ENCODE assay signal across 13 cellular contexts in genomic region chr10:79018591-79019011, GRCh38. TPM values are rescaled to one million over a fixed set of nuclear protein-coding genes. Genes with fewer than 3 reads are reported as not detected.
DNase-seq lines count a peak whose midpoint lies in the region; ATAC-seq, FAIRE-seq and TF ChIP-seq lines count a peak whose summit lies in the region.
"Had no signal": no experiment of that assay in that cellular context is flagged by ENCODE, and none has a peak within 500 bp of the region (broad histone marks: within the 10 kb centered on the region; RNA-seq: fewer than 3 reads in every experiment).

No MANE protein-coding gene starts in this region.

- DNase-seq in A172 (ENCODE audit: low spot score) (peak; percentile 24), HTR-8/SVneo (ENCODE audit: insufficient read length, low spot score) (peak; percentile 31), MCF 10A (ENCODE audit: unreplicated experiment) (peak; percentile 87), keratinocyte (ENCODE audit: low read depth, low spot score) (peak; percentile 65)
- no peak for DNase-seq in activated T-cell treated with anti-CD3 and anti-CD28 coated beads, Interleukin-2, amount 50 U/mL, for 4 hours
- DNase-seq in stimulated activated CD4-positive, alpha-beta T cell treated with anti-CD3 and anti-CD28 coated beads, Interleukin-15, amount 100 ng/mL, for 24 hours, result no peak
- DNase-seq: NCI-H82; stimulated activated naive B cell treated with anti-CD40 and anti-IgM and Interleukin-4, amounts not matched to agents 10 μg/mL and 1 μg/mL and 100 μg/mL, for 72 hours had no signal

- H2AFZ ChIP-seq in keratinocyte (ENCODE audit: control insufficient read depth, low read length), result no peak overlapping the region

- ATAC-seq in HG03196 (IDR thresholded peaks at IDR 0.05; ENCODE audit: unreplicated experiment) (no peak), GM18498 (IDR thresholded peaks at IDR 0.05; ENCODE audit: unreplicated experiment) (no peak)
- no peak for ATAC-seq in activated T-cell treated with anti-CD3 and anti-CD28 coated beads, Interleukin-2, amount 50 U/mL, for 4 hours
- ATAC-seq: stimulated activated naive B cell treated with anti-CD40 and anti-IgM and Interleukin-4, amounts not matched to agents 10 μg/mL and 1 μg/mL and 100 μg/mL, for 72 hours had no signal

- CTCF ChIA-PET in MCF 10A (lab: Yijun Ruan, JAX), result interaction anchor here (0.6 to 1.5 kb wide), 6 partner anchors 11 to 594 kb away, joined by 3 read pairs; no protein-coding TSS in a partner anchor

- no peaks in the 10 kb centered on the region for H3K36me3 ChIP-seq in keratinocyte (ENCODE audit: control insufficient read depth in 2 of 2, extremely low read depth in 1 of 2, insufficient read depth in 2 of 2, low read length in 2 of 2)
- H3K36me3 ChIP-seq: BLaER1 had no signal

- H3K9ac ChIP-seq in keratinocyte (ENCODE audit: control insufficient read depth, extremely low read depth, insufficient read depth, low read length), result no peak overlapping the region
- H3K9ac ChIP-seq: BLaER1 had no signal

- no peak overlapping the region for H3K4me3 Mint-ChIP-seq in MCF 10A (ENCODE audit: unreplicated experiment)
- no peak overlapping the region for H3K4me3 Mint-ChIP-seq in activated T-cell treated with anti-CD3 and anti-CD28 coated beads, Interleukin-2, amount 50 U/mL, for 4 hours
- H3K4me3 Mint-ChIP-seq: nephron; stimulated activated naive B cell treated with anti-CD40 and anti-IgM and Interleukin-4, amounts not matched to agents 10 μg/mL and 1 μg/mL and 100 μg/mL, for 72 hours; T-helper 1 cell treated with Interleukin-12 subunit alpha and Interleukin-12 subunit beta and Interleukin-4 antibody, amounts not matched to agents 30 μg/mL and 1 μg/mL, for 36 hours had no signal

- H3K9me3 Mint-ChIP-seq in MCF 10A (ENCODE audit: unreplicated experiment), result no peaks in the 10 kb centered on the region
- H3K9me3 Mint-ChIP-seq in activated T-cell treated with anti-CD3 and anti-CD28 coated beads, Interleukin-2, amount 50 U/mL, for 4 hours, result no peaks in the 10 kb centered on the region
- H3K9me3 Mint-ChIP-seq: T-helper 1 cell treated with Interleukin-12 subunit alpha and Interleukin-12 subunit beta and Interleukin-4 antibody, amounts not matched to agents 30 μg/mL and 1 μg/mL, for 36 hours had no signal

- H3K9me1 ChIP-seq in keratinocyte (ENCODE audit: control insufficient read depth, extremely low read depth, insufficient read depth, low read length), result no peaks in the 10 kb centered on the region

- peaks cover 14% of the 10 kb centered on the region for H3K4me1 Mint-ChIP-seq in MCF 10A (ENCODE audit: insufficient read depth, unreplicated experiment)
- peaks cover under 1% of the 10 kb centered on the region for H3K4me1 Mint-ChIP-seq in activated T-cell treated with anti-CD3 and anti-CD28 coated beads, Interleukin-2, amount 50 U/mL, for 4 hours (ENCODE audit: low read depth)

- TF ChIP-seq CTCF in MCF 10A (IDR thresholded peaks at IDR 0.05; ENCODE audit: unreplicated experiment), result no peak
- TF ChIP-seq CTCF in keratinocyte (optimal IDR thresholded peaks at IDR 0.05 in 1 of 3, IDR thresholded peaks at IDR 0.05 in 1 of 3, conservative IDR thresholded peaks at IDR 0.05 in 1 of 3; ENCODE audit: extremely low read depth in 1 of 3, insufficient read depth in 2 of 3, low read length in 3 of 3), result no peak

- no peaks in the 10 kb centered on the region for H3K36me3 Mint-ChIP-seq in MCF 10A (ENCODE audit: insufficient read depth, unreplicated experiment)
- no peaks in the 10 kb centered on the region for H3K36me3 Mint-ChIP-seq in activated T-cell treated with anti-CD3 and anti-CD28 coated beads, Interleukin-2, amount 50 U/mL, for 4 hours (ENCODE audit: insufficient read depth)

- H3K4me2 ChIP-seq in keratinocyte (ENCODE audit: control insufficient read depth, extremely low read depth, insufficient read depth, low read depth, low read length), result peak overlapping the region; percentile 30
- H3K4me2 ChIP-seq: BLaER1 had no signal

- dilution Hi-C loops in keratinocyte (cut with MboI; ENCODE audit: extremely low pct_ligation_motif_present, low sequenced_read_pairs), result no loop called here

- H3K4me1 ChIP-seq in keratinocyte (ENCODE audit: control insufficient read depth, extremely low read depth, insufficient read depth, low read length), result peaks cover 11% of the 10 kb centered on the region

- intact Hi-C loops in MCF 10A (cut with micrococcal nuclease), result no loop called here

- POLR2A ChIA-PET in MCF 10A (lab: Yijun Ruan, JAX), result interaction anchor here (0.6 to 2.4 kb wide), 7 partner anchors 9 to 262 kb away, joined by 3 to 11 read pairs (median 3); no protein-coding TSS in a partner anchor

- H3K79me2 ChIP-seq in keratinocyte (ENCODE audit: control insufficient read depth, insufficient read depth, low read length), result no peaks in the 10 kb centered on the region

- no peaks in the 10 kb centered on the region for H3K27me3 Mint-ChIP-seq in MCF 10A (ENCODE audit: insufficient read depth, unreplicated experiment)
- no peaks in the 10 kb centered on the region for H3K27me3 Mint-ChIP-seq in activated T-cell treated with anti-CD3 and anti-CD28 coated beads, Interleukin-2, amount 50 U/mL, for 4 hours (ENCODE audit: low read depth)

- no TSS peak for BruUV-seq in MCF 10A (replicated peaks; lab: Mats Ljungman, UMichigan)

- no peaks in the 10 kb centered on the region for H3K9me3 ChIP-seq in keratinocyte (ENCODE audit: control insufficient read depth, low read depth, low read length)
- H3K9me3 ChIP-seq: BLaER1 had no signal

- H3K27ac ChIP-seq in keratinocyte (ENCODE audit: control insufficient read depth, insufficient read depth, low read length), result peak overlapping the region; percentile 44
- H3K27ac ChIP-seq: BLaER1 had no signal

- H4K20me1 ChIP-seq in keratinocyte (ENCODE audit: control insufficient read depth, extremely low read depth, insufficient read depth, low read length), result no peaks in the 10 kb centered on the region
- H4K20me1 ChIP-seq: BLaER1 had no signal

- no peak overlapping the region for H3K4me3 ChIP-seq in keratinocyte (ENCODE audit: control insufficient read depth in 2 of 3, extremely low read depth in 1 of 3, insufficient read depth in 2 of 3, low read depth in 1 of 3, low read length in 3 of 3)
- H3K4me3 ChIP-seq: BLaER1 had no signal

- FAIRE-seq in HTR-8/SVneo (lab: Jason Lieb, UNC) (no peak), keratinocyte (lab: Jason Lieb, UNC) (peak; percentile 98)

- H3K27ac Mint-ChIP-seq in MCF 10A (ENCODE audit: low read depth, unreplicated experiment), result peak overlapping the region; percentile 29
- H3K27ac Mint-ChIP-seq: nephron; stimulated activated naive B cell treated with anti-CD40 and anti-IgM and Interleukin-4, amounts not matched to agents 10 μg/mL and 1 μg/mL and 100 μg/mL, for 72 hours; T-helper 1 cell treated with Interleukin-12 subunit alpha and Interleukin-12 subunit beta and Interleukin-4 antibody, amounts not matched to agents 30 μg/mL and 1 μg/mL, for 36 hours had no signal

- H3K27me3 ChIP-seq in keratinocyte (ENCODE audit: control insufficient read depth, extremely low read depth, insufficient read depth, low read length), result no peaks in the 10 kb centered on the region
- H3K27me3 ChIP-seq: BLaER1 had no signal

RNA-seq across cellular contexts. Expression of gene ZMIZ1, which starts 50.2 kb away (rescaled TPM):
- 15.4 and 16.6 TPM in 2 replicates for total RNA-seq in A172 (2014; rRNA removed; shearing (Covaris generic))
- total RNA-seq in MCF 10A (2022), result 15.5 and 20.3 TPM in 2 replicates
- polyA plus RNA-seq in keratinocyte, result 1.5 to 4.7 TPM (median 1.8 TPM) in 3 replicates
- 6.9 TPM for polyA plus RNA-seq in keratinocyte (2011; ENCODE audit: low read depth)
- polyA plus RNA-seq in keratinocyte (2011; cell fraction: cytosol; rRNA removed), result 4.3 TPM in 2 replicates
- 13.3 and 16.2 TPM in 2 replicates for polyA plus RNA-seq in keratinocyte (2011; cell fraction: nucleus; rRNA removed)
- 8.2 and 15.2 TPM in 2 replicates for polyA plus RNA-seq in keratinocyte (2012; ENCODE audit: low replicate concordance)
- 5.7 to 33.8 TPM (median 5.9 TPM) in 3 replicates for polyA minus RNA-seq in keratinocyte
- 5.6 TPM for polyA minus RNA-seq in keratinocyte (2011; cell fraction: cytosol; rRNA and poly(A)+ RNA removed)
- 11.6 and 15.2 TPM in 2 replicates for polyA minus RNA-seq in keratinocyte (2011; cell fraction: nucleus; rRNA and poly(A)+ RNA removed)
- total RNA-seq in activated T-cell treated with anti-CD3 and anti-CD28 coated beads, Interleukin-2, amount 50 U/mL, for 4 hours, result 10 to 100 TPM; 17.7 to 21.0 (median 18.0) TPM

Comparison
In these comparisons a context has a peak if more than half of its experiments do, and no peak if none do; other contexts are left out.
1. DNase-seq: peak in A172 (single experiment), HTR-8/SVneo (single experiment), MCF 10A (single experiment) and keratinocyte (single experiment); none in activated T-cell treated with anti-CD3 and anti-CD28 coated beads, Interleukin-2, amount 50 U/mL, for 4 hours (single experiment) and stimulated activated CD4-positive, alpha-beta T cell treated with anti-CD3 and anti-CD28 coated beads, Interleukin-15, amount 100 ng/mL, for 24 hours (single experiment).